8 cellular contexts compared by ENCODE assay signal in genomic region chr17:32352734-32353133, GRCh38. TPM values are rescaled to one million over a fixed set of nuclear protein-coding genes. Genes with fewer than 3 reads are reported as not detected.
DNase-seq lines count a peak whose midpoint lies in the region; ATAC-seq and TF ChIP-seq lines count a peak whose summit lies in the region.
"Not testable (repeated sequence)": the region's sequence is repeated elsewhere in the genome, so short reads cannot be mapped to it uniquely, and the experiment has no call there.

No MANE protein-coding gene starts in this region.

- not testable (repeated sequence) for H3K4ac ChIP-seq in H9 (ENCODE audit: low read depth, low read length)

- H3K36me3 Mint-ChIP-seq in H9 (ENCODE audit: insufficient read depth in 1 of 3, low read depth in 3 of 3) (peaks cover 48 to 64% (median 64%) of the 10 kb centered on the region in 3 experiments), naive B cell (peaks cover 19 to 29% of the 10 kb centered on the region in 2 donors)
- peaks cover 45% of the 10 kb centered on the region for H3K36me3 Mint-ChIP-seq in activated T-helper 1 cell treated with anti-CD3 and anti-CD28 coated beads, Interleukin-12 subunit alpha, Interleukin-12 subunit beta, Interleukin-2, Interleukin-4 antibody, amounts not matched to agents 30 ng/mL and 10 ng/mL and 1 ng/mL, durations not matched to agents 14 hours and 24 hours and 36 hours (ENCODE audit: low read depth)

- not testable (repeated sequence) for H3K9me3 ChIP-seq in H9 (ENCODE audit: control insufficient read depth, low read depth, low read length); Peyer's patch; cardiac muscle cell (ENCODE audit: low read depth); skeletal muscle satellite cell (replicated peaks; ENCODE audit: low read length)

- peaks cover 36% of the 10 kb centered on the region for H3K4me1 ChIP-seq in ACC112 (ENCODE audit: control insufficient read depth, insufficient read depth, low read length, unreplicated experiment)
- not testable (repeated sequence) for H3K4me1 ChIP-seq in H9 (ENCODE audit: insufficient read depth, low read length)
- H3K4me1 ChIP-seq in Peyer's patch: peaks cover 0 to 73% (median 29%) of the 10 kb centered on the region in 4 donors
- peaks cover 28% of the 10 kb centered on the region for H3K4me1 ChIP-seq in cardiac muscle cell (ENCODE audit: low read depth)
- H3K4me1 ChIP-seq in skeletal muscle satellite cell (ENCODE audit: control insufficient read depth, insufficient read depth, low read length): peaks cover 29% of the 10 kb centered on the region

- not testable (repeated sequence) for H2BK120ac ChIP-seq in H9 (ENCODE audit: low read depth, low read length, poor library complexity, severe bottlenecking)

- not testable (repeated sequence) for H3K79me1 ChIP-seq in H9 (ENCODE audit: insufficient read depth, low read depth, low read length, poor library complexity, severe bottlenecking)

- not testable (repeated sequence) for H3K27me3 ChIP-seq in ACC112 (ENCODE audit: insufficient read depth, low read length); H9 (ENCODE audit: insufficient read depth, low read length); Peyer's patch; cardiac muscle cell; skeletal muscle satellite cell (ENCODE audit: control insufficient read depth, insufficient read depth, low read length)

- peaks cover 25 to 38% of the 10 kb centered on the region in 2 experiments for H3K4me1 Mint-ChIP-seq in H9
- peaks cover 65% of the 10 kb centered on the region for H3K4me1 Mint-ChIP-seq in activated T-helper 1 cell treated with anti-CD3 and anti-CD28 coated beads, Interleukin-12 subunit alpha, Interleukin-12 subunit beta, Interleukin-2, Interleukin-4 antibody, amounts not matched to agents 30 ng/mL and 10 ng/mL and 1 ng/mL, durations not matched to agents 14 hours and 24 hours and 36 hours (ENCODE audit: low read depth)
- H3K4me1 Mint-ChIP-seq in naive B cell: peaks cover 23 to 57% (median 56%) of the 10 kb centered on the region in 3 donors

- not testable (repeated sequence) for H3K23ac ChIP-seq in H9 (ENCODE audit: insufficient read length, low read depth, low read length)

- H3K56ac ChIP-seq in H9 (ENCODE audit: insufficient read length, low read depth, low read length): not testable (repeated sequence)

- not testable (repeated sequence) for TF ChIP-seq POLR2A in Peyer's patch (IDR thresholded peaks at IDR 0.05)

- not testable (repeated sequence) for H2AK5ac ChIP-seq in H9 (ENCODE audit: insufficient read length, low read length)

- H2BK5ac ChIP-seq in H9 (ENCODE audit: insufficient read length, low read length): not testable (repeated sequence)

- H3K9ac ChIP-seq in H9 (ENCODE audit: extremely low read depth, insufficient read length, low read length); skeletal muscle satellite cell (ENCODE audit: low read depth, low read length): not testable (repeated sequence)

- H3T11ph ChIP-seq in H9 (ENCODE audit: low read length): not testable (repeated sequence)

- not testable (repeated sequence) for ATAC-seq in naive B cell (ENCODE audit: low read depth in 2 of 2)

- not testable (repeated sequence) for H2BK12ac ChIP-seq in H9 (ENCODE audit: insufficient read length, low read depth, low read length)

- H3K27ac Mint-ChIP-seq in H9; activated T-helper 1 cell treated with anti-CD3 and anti-CD28 coated beads, Interleukin-12 subunit alpha, Interleukin-12 subunit beta, Interleukin-2, Interleukin-4 antibody, amounts not matched to agents 30 ng/mL and 10 ng/mL and 1 ng/mL, durations not matched to agents 14 hours and 24 hours and 36 hours; naive B cell: not testable (repeated sequence)

- intact Hi-C loops in activated T-helper 1 cell treated with anti-CD3 and anti-CD28 coated beads, Interleukin-12 subunit alpha, Interleukin-12 subunit beta, Interleukin-2, Interleukin-4 antibody, amounts not matched to agents 30 ng/mL and 10 ng/mL and 1 ng/mL, durations not matched to agents 14 hours and 24 hours and 36 hours (cut with micrococcal nuclease): loop anchor here (5.0 kb wide), 2 partner anchors 210 to 345 kb away; partner anchors contain the start of genes LRRC37B and RHOT1

- H3K4me3 Mint-ChIP-seq in H9 (peak overlapping the region; percentile 99; a peak in 4 of 5 replicates), naive B cell (peak overlapping the region in 5 of 8 donors; percentile 79 to 100 (median 99))
- peak overlapping the region; percentile 99 for H3K4me3 Mint-ChIP-seq in activated T-helper 1 cell treated with anti-CD3 and anti-CD28 coated beads, Interleukin-12 subunit alpha, Interleukin-12 subunit beta, Interleukin-2, Interleukin-4 antibody, amounts not matched to agents 30 ng/mL and 10 ng/mL and 1 ng/mL, durations not matched to agents 14 hours and 24 hours and 36 hours

- DNase-seq in H9; Peyer's patch; activated T-helper 1 cell treated with anti-CD3 and anti-CD28 coated beads, Interleukin-12 subunit alpha, Interleukin-12 subunit beta, Interleukin-2, Interleukin-4 antibody, amounts not matched to agents 30 ng/mL and 10 ng/mL and 1 ng/mL, durations not matched to agents 14 hours and 24 hours and 36 hours (ENCODE audit: low spot score); choroid plexus epithelial cell (ENCODE audit: low read depth); cardiac muscle cell (ENCODE audit: low read depth in 1 of 2, low spot score in 1 of 2); naive B cell: not testable (repeated sequence)

- H3K23me2 ChIP-seq in H9 (ENCODE audit: insufficient read length, low read depth, low read length, poor library complexity, severe bottlenecking): not testable (repeated sequence)

- H3K9me3 Mint-ChIP-seq in H9; activated T-helper 1 cell treated with anti-CD3 and anti-CD28 coated beads, Interleukin-12 subunit alpha, Interleukin-12 subunit beta, Interleukin-2, Interleukin-4 antibody, amounts not matched to agents 30 ng/mL and 10 ng/mL and 1 ng/mL, durations not matched to agents 14 hours and 24 hours and 36 hours; naive B cell: not testable (repeated sequence)

- not testable (repeated sequence) for H3K27me3 Mint-ChIP-seq in H9 (ENCODE audit: low read depth); activated T-helper 1 cell treated with anti-CD3 and anti-CD28 coated beads, Interleukin-12 subunit alpha, Interleukin-12 subunit beta, Interleukin-2, Interleukin-4 antibody, amounts not matched to agents 30 ng/mL and 10 ng/mL and 1 ng/mL, durations not matched to agents 14 hours and 24 hours and 36 hours (ENCODE audit: insufficient read depth); naive B cell

- peak overlapping the region; percentile 48 for H3K4me2 ChIP-seq in H9 (ENCODE audit: insufficient read depth, insufficient read length, low read length)
- H3K4me2 ChIP-seq in skeletal muscle satellite cell (ENCODE audit: low read length): peak overlapping the region; percentile 85

- no CpG with 5 or more reads among the region's 9 CpGs for whole genome bisulfite sequencing in H9 (ENCODE audit: extremely low coverage, insufficient read length, low lambda C conversion rate)

- not testable (repeated sequence) for H4K8ac ChIP-seq in H9 (replicated peaks; ENCODE audit: insufficient read length, low read depth, low read length)

- H2AFZ ChIP-seq in ACC112 (ENCODE audit: low read length, unreplicated experiment); H9 (ENCODE audit: low read length): not testable (repeated sequence)

- peaks cover 39% of the 10 kb centered on the region for H3K36me3 ChIP-seq in ACC112 (ENCODE audit: insufficient read depth, low read length)
- peaks cover 0 to 55% (median 0%) of the 10 kb centered on the region in 3 donors for H3K36me3 ChIP-seq in Peyer's patch
- H3K36me3 ChIP-seq in cardiac muscle cell: peaks cover 16% of the 10 kb centered on the region
- H3K36me3 ChIP-seq in skeletal muscle satellite cell (ENCODE audit: insufficient read depth, low read length): peaks cover 49% of the 10 kb centered on the region

- H4K91ac ChIP-seq in H9 (ENCODE audit: insufficient read length, low read depth, low read length): not testable (repeated sequence)

- not testable (repeated sequence) for H4K20me1 ChIP-seq in H9 (ENCODE audit: control insufficient read depth, insufficient read depth, insufficient read length)

- H2BK15ac ChIP-seq in H9 (ENCODE audit: low read depth, low read length): not testable (repeated sequence)

- H4K5ac ChIP-seq in H9 (ENCODE audit: insufficient read length, low read depth, low read length): not testable (repeated sequence)

- H3K14ac ChIP-seq in H9 (ENCODE audit: insufficient read depth, low read length): not testable (repeated sequence)

- not testable (repeated sequence) for H2BK20ac ChIP-seq in H9 (ENCODE audit: low read depth, low read length, poor library complexity, severe bottlenecking)

- TF ChIP-seq CTCF in H9 (conservative IDR thresholded peaks at IDR 0.05); Peyer's patch (IDR thresholded peaks at IDR 0.05); choroid plexus epithelial cell (conservative IDR thresholded peaks at IDR 0.05; ENCODE audit: low read depth, low read length); cardiac muscle cell (IDR thresholded peaks at IDR 0.05; ENCODE audit: low read depth, low read length): not testable (repeated sequence)

- H3K4me3 ChIP-seq in ACC112 (ENCODE audit: low read depth, low read length): peak overlapping the region; percentile 92
- peak overlapping the region in 3 of 4 donors; percentile 71 to 91 (median 83) for H3K4me3 ChIP-seq in Peyer's patch
- H3K4me3 ChIP-seq in choroid plexus epithelial cell (ENCODE audit: low read depth, low read length): peak overlapping the region; percentile 79
- peak overlapping the region; percentile 88 for H3K4me3 ChIP-seq in cardiac muscle cell
- peak overlapping the region; percentile 90 for H3K4me3 ChIP-seq in skeletal muscle satellite cell (ENCODE audit: low read length)

- H3K18ac ChIP-seq in H9 (ENCODE audit: insufficient read length, low read depth, low read length): not testable (repeated sequence)

- peaks cover 85% of the 10 kb centered on the region for H3K79me2 ChIP-seq in ACC112 (ENCODE audit: control insufficient read depth, insufficient read depth, low read length, unreplicated experiment)
- H3K79me2 ChIP-seq in H9 (ENCODE audit: insufficient read depth, low read length): peaks cover 59% of the 10 kb centered on the region

- H3K27ac ChIP-seq in ACC112 (ENCODE audit: low read depth, low read length); H9 (ENCODE audit: insufficient read length, low read depth, low read length); Peyer's patch; cardiac muscle cell: not testable (repeated sequence)

RNA-seq across cellular contexts. Expression of gene ZNF207, which starts 2.8 kb away (rescaled TPM):
- total RNA-seq in H9 (2021) (283 and 296 TPM in 2 replicates), Peyer's patch (100 to 1,000 TPM; 139 to 234 (median 184) TPM), cardiac muscle cell (111 and 114 TPM in 2 replicates)
- 268 and 275 TPM in 2 replicates for total RNA-seq in activated T-helper 1 cell treated with anti-CD3 and anti-CD28 coated beads, Interleukin-12 subunit alpha, Interleukin-12 subunit beta, Interleukin-2, Interleukin-4 antibody, amounts not matched to agents 30 ng/mL and 10 ng/mL and 1 ng/mL, durations not matched to agents 14 hours and 24 hours and 36 hours
- polyA plus RNA-seq in cardiac muscle cell (135 and 170 TPM in 2 replicates), naive B cell (ENCODE audit: low read depth in 6 of 6) (100 to 1,000 TPM; 126 to 165 (median 142) TPM)
- total RNA-seq in skeletal muscle satellite cell (2012; rRNA removed): 127 and 135 TPM in 2 replicates

RNA-seq across cellular contexts. Expression of gene C17orf75, which starts 10.8 kb away (rescaled TPM):
- total RNA-seq in H9 (2021) (37.4 and 40.4 TPM in 2 replicates), Peyer's patch (10 to 100 TPM in 3 of 4 donors, 1 to 10 TPM in 1; 7.4 to 21.6 (median 14.3) TPM), cardiac muscle cell (19.7 and 27.0 TPM in 2 replicates)
- total RNA-seq in activated T-helper 1 cell treated with anti-CD3 and anti-CD28 coated beads, Interleukin-12 subunit alpha, Interleukin-12 subunit beta, Interleukin-2, Interleukin-4 antibody, amounts not matched to agents 30 ng/mL and 10 ng/mL and 1 ng/mL, durations not matched to agents 14 hours and 24 hours and 36 hours: 34.1 and 37.6 TPM in 2 replicates
- polyA plus RNA-seq in cardiac muscle cell (38.8 and 41.7 TPM in 2 replicates), naive B cell (ENCODE audit: low read depth in 6 of 6) (10 to 100 TPM in 3 of 6 donors, 1 to 10 TPM in 3; 4.5 to 12.4 (median 9.6) TPM)
- total RNA-seq in skeletal muscle satellite cell (2012; rRNA removed): 7.6 and 10.6 TPM in 2 replicates
